Comparison of ENCODE assay signal across 24 cellular contexts in genomic region chr3:58326267-58326932, GRCh38. TPM values are rescaled to one million over a fixed set of nuclear protein-coding genes. Genes with fewer than 3 reads are reported as not detected.
DNase-seq lines count a peak whose midpoint lies in the region; ATAC-seq, FAIRE-seq and TF ChIP-seq lines count a peak whose summit lies in the region.
"Had no signal": no experiment of that assay in that cellular context is flagged by ENCODE, and none has a peak within 500 bp of the region (broad histone marks: within the 10 kb centered on the region; RNA-seq: fewer than 3 reads in every experiment).

No MANE protein-coding gene starts in this region.

- no peak for FAIRE-seq in HepG2 (lab: Jason Lieb, UNC)
- FAIRE-seq: frontal cortex, H1 had no signal

- H3K9me3 ChIP-seq in HepG2 (ENCODE audit: low read length): no peaks in the 10 kb centered on the region
- H3K9me3 ChIP-seq in right lobe of liver: no peaks in the 10 kb centered on the region
- H3K9me3 ChIP-seq: mucosa of descending colon, neutrophil, Peyer's patch, SJSA1 had no signal

- H3K27me3 ChIP-seq in HepG2 (ENCODE audit: control insufficient read depth in 1 of 2, insufficient read depth in 2 of 2, low read length in 2 of 2) (no peaks in the 10 kb centered on the region), right lobe of liver (no peaks in the 10 kb centered on the region)
- H3K27me3 ChIP-seq: esophagus muscularis mucosa, neutrophil, Peyer's patch, SJSA1 had no signal

- no TSS peak for BruUV-seq in HepG2 (replicated peaks; lab: Mats Ljungman, UMichigan)

- no peaks in the 10 kb centered on the region for H3K9me3 Mint-ChIP-seq in activated CD8-positive, alpha-beta T cell treated with anti-CD3 and anti-CD28 coated beads for 36 hours
- H3K9me3 Mint-ChIP-seq in nephron progenitor cell: no peaks in the 10 kb centered on the region
- H3K9me3 Mint-ChIP-seq: activated naive CD4-positive, alpha-beta T cell treated with anti-CD3 and anti-CD28 coated beads, Interleukin-2, amount 50 U/mL, for 72 hours; effector memory CD8-positive, alpha-beta T cell had no signal

- H3K4me1 Mint-ChIP-seq in activated CD8-positive, alpha-beta T cell treated with anti-CD3 and anti-CD28 coated beads for 36 hours (ENCODE audit: low read depth): peaks cover 36% of the 10 kb centered on the region
- peaks cover 50% of the 10 kb centered on the region for H3K4me1 Mint-ChIP-seq in nephron progenitor cell

- TF ChIP-seq EP300 in HepG2 (IDR thresholded peaks at IDR 0.05; ENCODE audit: low read depth in 2 of 2, low read length in 2 of 2) (no peak), HepG2 (CRISPR knock-in tag; IDR thresholded peaks at IDR 0.05; ENCODE audit: borderline replicate concordance) (no peak)

- no peak overlapping the region for H3K4me3 Mint-ChIP-seq in activated CD8-positive, alpha-beta T cell treated with anti-CD3 and anti-CD28 coated beads for 36 hours
- H3K4me3 Mint-ChIP-seq in nephron progenitor cell: no peak overlapping the region
- H3K4me3 Mint-ChIP-seq: effector memory CD8-positive, alpha-beta T cell had no signal

- H3K27ac ChIP-seq in HepG2 (ENCODE audit: extremely low read length, insufficient read depth, low read length) (no peak overlapping the region), right lobe of liver (no peak overlapping the region)
- H3K27ac ChIP-seq: C4-2B, neutrophil, SJSA1, WERI-Rb-1 had no signal

- no peak overlapping the region for H2AFZ ChIP-seq in HepG2 (ENCODE audit: low read length)

- no peaks in the 10 kb centered on the region for H3K79me2 ChIP-seq in HepG2 (ENCODE audit: insufficient read depth, low read length)

- H3K36me3 Mint-ChIP-seq in activated CD8-positive, alpha-beta T cell treated with anti-CD3 and anti-CD28 coated beads for 36 hours (ENCODE audit: low read depth): peaks cover 3% of the 10 kb centered on the region
- H3K36me3 Mint-ChIP-seq in nephron progenitor cell (ENCODE audit: low read depth): no peaks in the 10 kb centered on the region
- H3K36me3 Mint-ChIP-seq: activated naive CD4-positive, alpha-beta T cell treated with anti-CD3 and anti-CD28 coated beads, Interleukin-2, amount 50 U/mL, for 72 hours had no signal

- H3K4me2 ChIP-seq in HepG2 (ENCODE audit: low read depth, low read length): peak overlapping the region; percentile 27; the same call in 1 of the 2 replicates

- TF ChIP-seq CTCF in HepG2 (CRISPR knock-in tag; IDR thresholded peaks at IDR 0.05): no peak
- TF ChIP-seq CTCF in right lobe of liver (IDR thresholded peaks at IDR 0.05): no peak
- TF ChIP-seq CTCF in activated CD8-positive, alpha-beta T cell treated with anti-CD3 and anti-CD28 coated beads for 36 hours (IDR thresholded peaks at IDR 0.05): no peak
- no peak for TF ChIP-seq CTCF in nephron progenitor cell (IDR thresholded peaks at IDR 0.05)

- POLR2A ChIA-PET in HepG2 (lab: Yijun Ruan, JAX): interaction anchor here (3.6 kb wide), 1 partner anchor 20 kb away, joined by 18 read pairs; the partner anchor contains the start of genes HTD2 and RPP14
- POLR2A ChIA-PET in activated CD8-positive, alpha-beta T cell treated with anti-CD3 and anti-CD28 coated beads for 36 hours (lab: Charles Lee): interaction anchor here (0.9 to 1.5 kb wide), 4 partner anchors 8 to 30 kb away, joined by 3 to 4 read pairs (median 3); partner anchors contain the start of genes HTD2 and RPP14

- H3K27ac Mint-ChIP-seq in activated CD8-positive, alpha-beta T cell treated with anti-CD3 and anti-CD28 coated beads for 36 hours: peak overlapping the region; percentile 66
- peak overlapping the region; percentile 11 for H3K27ac Mint-ChIP-seq in nephron progenitor cell

- H3K36me3 ChIP-seq in HepG2 (replicated peaks in 1 of 2; ENCODE audit: control insufficient read depth in 1 of 2, insufficient read depth in 2 of 2, low read length in 2 of 2) (no peaks in the 10 kb centered on the region), right lobe of liver (no peaks in the 10 kb centered on the region)
- H3K36me3 ChIP-seq: esophagus muscularis mucosa, neutrophil, Peyer's patch, WERI-Rb-1 had no signal

- intact Hi-C loops in HepG2 (cut with micrococcal nuclease; ENCODE audit: unreplicated experiment): no loop called here
- intact Hi-C loops in right lobe of liver (cut with DNase I): no loop called here
- intact Hi-C loops in activated CD8-positive, alpha-beta T cell treated with anti-CD3 and anti-CD28 coated beads for 36 hours (cut with micrococcal nuclease): no loop called here

- ATAC-seq in HepG2 (no peak; the same call in 1 of the 3 replicates), right lobe of liver (no peak)
- ATAC-seq in activated CD8-positive, alpha-beta T cell treated with anti-CD3 and anti-CD28 coated beads for 36 hours: no peak
- ATAC-seq: activated naive CD4-positive, alpha-beta T cell treated with anti-CD3 and anti-CD28 coated beads, Interleukin-2, amount 50 U/mL, for 72 hours; effector memory CD8-positive, alpha-beta T cell had no signal

- H3K4me3 ChIP-seq in HepG2 (replicated peaks in 1 of 3; ENCODE audit: insufficient read depth in 1 of 3, low read depth in 2 of 3, low read length in 3 of 3) (no peak overlapping the region), right lobe of liver (no peak overlapping the region)
- H3K4me3 ChIP-seq: esophagus muscularis mucosa, mucosa of descending colon, Peyer's patch, SJSA1 had no signal

- DNase-seq in HepG2 (ENCODE audit: low spot score) (no peak), right lobe of liver (no peak), nephron progenitor cell (no peak), hepatic stellate cell (ENCODE audit: low spot score) (no peak), NCI-H774 (lab: John Stamatoyannopoulos, UW) (no peak)
- DNase-seq in activated CD8-positive, alpha-beta T cell treated with anti-CD3 and anti-CD28 coated beads for 36 hours: no peak
- no peak for DNase-seq in stimulated activated CD4-positive, alpha-beta T cell treated with anti-CD3 and anti-CD28 coated beads, Interleukin-1b, Interleukin-23, amount 100 ng/mL, for 48 hours
- DNase-seq: activated T-cell treated with anti-CD3 and anti-CD28 coated beads, Interleukin-2, amount 50 U/mL, for 48 hours; effector memory CD8-positive, alpha-beta T cell; hypothalamus; mucosa of descending colon; NCI-H1105 treated with DMSO at 0.1 percent for 48 hours; NCI-H2029 treated with DMSO at 0.1 percent for 48 hours; NCI-H446; Peyer's patch; stimulated activated CD4-positive, alpha-beta T cell treated with anti-CD3 and anti-CD28 coated beads, Interleukin-4, amount 100 ng/mL, for 24 hours; WERI-Rb-1 had no signal

- TF ChIP-seq POLR2A in HepG2 (IDR thresholded peaks at IDR 0.05; ENCODE audit: insufficient read depth in 1 of 2, low read depth in 2 of 2, low read length in 2 of 2) (no peak), right lobe of liver (IDR thresholded peaks at IDR 0.05) (no peak)

- no peak for TF ChIP-seq RAD21 in HepG2 (CRISPR knock-in tag; IDR thresholded peaks at IDR 0.05)

- H4K20me1 ChIP-seq in HepG2 (ENCODE audit: insufficient read depth, low read length): no peaks in the 10 kb centered on the region

- 54% methylated on average over 10 of the region's 10 CpGs for WGBS in HepG2 (ENCODE audit: low lambda C conversion rate)
- WGBS in right lobe of liver (ENCODE audit: insufficient coverage, low coverage, low lambda C conversion rate, missing lambda C conversion rate): 94% methylated on average over 5 of the region's 10 CpGs

- in situ Hi-C loops in HepG2 (cut with HindIII; ENCODE audit: extremely low pct_ligation_motif_present, low pct_unique_long_range_greater_than_20kb): loop anchor here (10.0 kb wide), 1 partner anchor 208 kb away; the partner anchor contains the start of gene ACOX2

- peaks cover 66% of the 10 kb centered on the region for H3K4me1 ChIP-seq in HepG2 (ENCODE audit: insufficient read depth, low read length)
- peaks cover 0 to 16% (median 6%) of the 10 kb centered on the region in 4 donors for H3K4me1 ChIP-seq in right lobe of liver

- CTCF ChIA-PET in HepG2 (lab: Yijun Ruan, JAX; ENCODE audit: low intra/inter-chr PET ratio, low total read pairs): no interaction called here
- CTCF ChIA-PET in activated CD8-positive, alpha-beta T cell treated with anti-CD3 and anti-CD28 coated beads for 36 hours (lab: Charles Lee): interaction anchor here (1.2 to 4.4 kb wide), 4 partner anchors 9 to 110 kb away, joined by 3 to 35 read pairs (median 4); partner anchors contain the start of genes HTD2 and RPP14

- H3K9ac ChIP-seq in HepG2 (ENCODE audit: insufficient read depth, low read depth, low read length): no peak overlapping the region

- H3K27me3 Mint-ChIP-seq in activated CD8-positive, alpha-beta T cell treated with anti-CD3 and anti-CD28 coated beads for 36 hours: no peaks in the 10 kb centered on the region
- peaks cover 10% of the 10 kb centered on the region for H3K27me3 Mint-ChIP-seq in nephron progenitor cell (ENCODE audit: low read depth, poor library complexity)
- H3K27me3 Mint-ChIP-seq: effector memory CD8-positive, alpha-beta T cell had no signal

RNA-seq across cellular contexts. Expression of gene PXK, which starts 6.3 kb away (rescaled TPM):
- 5.8 and 6.4 TPM in 2 replicates for total RNA-seq in HepG2 (2016; rRNA removed; fragmentation: Illumina TruSeq; extraction: Trizol)
- 1.8 and 2.2 TPM in 2 replicates for total RNA-seq in HepG2 (2016; cell fraction: cytosol; rRNA removed; fragmentation: Illumina TruSeq; extraction: Trizol; ENCODE audit: low read depth)
- total RNA-seq in HepG2 (2016; cell fraction: insoluble cytoplasmic fraction; rRNA removed; fragmentation: Illumina TruSeq; extraction: Trizol): 6.2 and 6.4 TPM in 2 replicates
- total RNA-seq in HepG2 (2016; cell fraction: membrane; rRNA removed; fragmentation: Illumina TruSeq; extraction: Trizol): 2.6 and 2.9 TPM in 2 replicates
- total RNA-seq in HepG2 (2016; cell fraction: nucleus; rRNA removed; fragmentation: Illumina TruSeq; extraction: Trizol): 3.7 and 5.2 TPM in 2 replicates
- polyA plus RNA-seq in HepG2 (2011; rRNA removed): 15.2 and 18.6 TPM in 2 replicates
- polyA plus RNA-seq in HepG2 (2011; cell fraction: cytosol; rRNA removed): 11.0 and 12.7 TPM in 2 replicates
- 12.6 and 12.8 TPM in 2 replicates for polyA plus RNA-seq in HepG2 (2011; cell fraction: nucleus; rRNA removed)
- 16.4 and 17.0 TPM in 2 replicates for polyA plus RNA-seq in HepG2 (2012)
- polyA plus RNA-seq in HepG2 (2016; cell fraction: cytosol; fragmentation: Illumina TruSeq; extraction: Trizol; ENCODE audit: low read depth): 0.76 and 0.80 TPM in 2 replicates
- polyA plus RNA-seq in HepG2 (2016; cell fraction: insoluble cytoplasmic fraction; fragmentation: Illumina TruSeq; extraction: Trizol; ENCODE audit: low read depth): 6.2 and 8.2 TPM in 2 replicates
- 1.8 and 2.3 TPM in 2 replicates for polyA plus RNA-seq in HepG2 (2016; cell fraction: membrane; fragmentation: Illumina TruSeq; extraction: Trizol; ENCODE audit: low read depth)
- 6.6 and 7.1 TPM in 2 replicates for polyA plus RNA-seq in HepG2 (2016; cell fraction: nucleus; fragmentation: Illumina TruSeq; extraction: Trizol; ENCODE audit: insufficient read depth, low read depth)
- 5.6 and 21.2 TPM in 2 replicates for polyA minus RNA-seq in HepG2 (2011; rRNA and poly(A)+ RNA removed; ENCODE audit: low replicate concordance)
- 12.4 and 13.2 TPM in 2 replicates for polyA minus RNA-seq in HepG2 (2011; cell fraction: cytosol; rRNA and poly(A)+ RNA removed)
- polyA minus RNA-seq in HepG2 (2011; cell fraction: nucleus; rRNA and poly(A)+ RNA removed): 33.3 and 36.6 TPM in 2 replicates
- total RNA-seq in right lobe of liver: 10 to 100 TPM in 3 of 6 experiments, 1 to 10 TPM in 3; 6.6 to 19.4 (median 9.6) TPM
- 10 to 100 TPM; 22.2 to 23.6 TPM for total RNA-seq in activated CD8-positive, alpha-beta T cell treated with anti-CD3 and anti-CD28 coated beads for 36 hours

RNA-seq across cellular contexts. Expression of gene HTD2, which starts 20.1 kb away (rescaled TPM):
- 13.7 and 20.1 TPM in 2 replicates for total RNA-seq in HepG2 (2016; rRNA removed; fragmentation: Illumina TruSeq; extraction: Trizol)
- 3.2 and 5.5 TPM in 2 replicates for total RNA-seq in HepG2 (2016; cell fraction: cytosol; rRNA removed; fragmentation: Illumina TruSeq; extraction: Trizol; ENCODE audit: low read depth)
- 12.8 and 20.3 TPM in 2 replicates for total RNA-seq in HepG2 (2016; cell fraction: insoluble cytoplasmic fraction; rRNA removed; fragmentation: Illumina TruSeq; extraction: Trizol)
- total RNA-seq in HepG2 (2016; cell fraction: membrane; rRNA removed; fragmentation: Illumina TruSeq; extraction: Trizol): 13.7 and 15.4 TPM in 2 replicates
- total RNA-seq in HepG2 (2016; cell fraction: nucleus; rRNA removed; fragmentation: Illumina TruSeq; extraction: Trizol): 7.4 and 8.0 TPM in 2 replicates
- 7.8 and 8.6 TPM in 2 replicates for polyA plus RNA-seq in HepG2 (2011; rRNA removed)
- polyA plus RNA-seq in HepG2 (2011; cell fraction: cytosol; rRNA removed): 5.0 and 8.2 TPM in 2 replicates
- 2.4 and 2.6 TPM in 2 replicates for polyA plus RNA-seq in HepG2 (2011; cell fraction: nucleus; rRNA removed)
- 5.6 and 7.7 TPM in 2 replicates for polyA plus RNA-seq in HepG2 (2012)
- polyA plus RNA-seq in HepG2 (2016; cell fraction: cytosol; fragmentation: Illumina TruSeq; extraction: Trizol; ENCODE audit: low read depth): 3.9 and 5.1 TPM in 2 replicates
- polyA plus RNA-seq in HepG2 (2016; cell fraction: insoluble cytoplasmic fraction; fragmentation: Illumina TruSeq; extraction: Trizol; ENCODE audit: low read depth): 14.3 and 17.9 TPM in 2 replicates
- polyA plus RNA-seq in HepG2 (2016; cell fraction: membrane; fragmentation: Illumina TruSeq; extraction: Trizol; ENCODE audit: low read depth): 8.0 and 9.8 TPM in 2 replicates
- polyA plus RNA-seq in HepG2 (2016; cell fraction: nucleus; fragmentation: Illumina TruSeq; extraction: Trizol; ENCODE audit: insufficient read depth, low read depth): 12.9 and 13.7 TPM in 2 replicates
- 3.9 and 9.8 TPM in 2 replicates for polyA minus RNA-seq in HepG2 (2011; rRNA and poly(A)+ RNA removed; ENCODE audit: low replicate concordance)
- 4.0 and 4.7 TPM in 2 replicates for polyA minus RNA-seq in HepG2 (2011; cell fraction: cytosol; rRNA and poly(A)+ RNA removed)
- 5.2 and 5.7 TPM in 2 replicates for polyA minus RNA-seq in HepG2 (2011; cell fraction: nucleus; rRNA and poly(A)+ RNA removed)
- 1 to 10 TPM; 6.1 to 9.9 (median 8.5) TPM for total RNA-seq in right lobe of liver
- total RNA-seq in activated CD8-positive, alpha-beta T cell treated with anti-CD3 and anti-CD28 coated beads for 36 hours: 1 to 10 TPM; 8.4 to 9.6 TPM

RNA-seq across cellular contexts. Expression of gene RPP14, which starts 20.4 kb away (rescaled TPM):
- 15.4 and 21.5 TPM in 2 replicates for total RNA-seq in HepG2 (2016; rRNA removed; fragmentation: Illumina TruSeq; extraction: Trizol)
- 3.9 and 5.5 TPM in 2 replicates for total RNA-seq in HepG2 (2016; cell fraction: cytosol; rRNA removed; fragmentation: Illumina TruSeq; extraction: Trizol; ENCODE audit: low read depth)
- total RNA-seq in HepG2 (2016; cell fraction: insoluble cytoplasmic fraction; rRNA removed; fragmentation: Illumina TruSeq; extraction: Trizol): 19.2 and 23.3 TPM in 2 replicates
- 14.8 and 15.2 TPM in 2 replicates for total RNA-seq in HepG2 (2016; cell fraction: membrane; rRNA removed; fragmentation: Illumina TruSeq; extraction: Trizol)
- 13.3 and 14.6 TPM in 2 replicates for total RNA-seq in HepG2 (2016; cell fraction: nucleus; rRNA removed; fragmentation: Illumina TruSeq; extraction: Trizol)
- polyA plus RNA-seq in HepG2 (2011; rRNA removed): 10.5 and 16.2 TPM in 2 replicates
- 8.2 and 12.1 TPM in 2 replicates for polyA plus RNA-seq in HepG2 (2011; cell fraction: cytosol; rRNA removed)
- 4.6 and 7.8 TPM in 2 replicates for polyA plus RNA-seq in HepG2 (2011; cell fraction: nucleus; rRNA removed)
- 7.4 and 10.0 TPM in 2 replicates for polyA plus RNA-seq in HepG2 (2012)
- 3.0 and 5.0 TPM in 2 replicates for polyA plus RNA-seq in HepG2 (2016; cell fraction: cytosol; fragmentation: Illumina TruSeq; extraction: Trizol; ENCODE audit: low read depth)
- 19.5 and 20.3 TPM in 2 replicates for polyA plus RNA-seq in HepG2 (2016; cell fraction: insoluble cytoplasmic fraction; fragmentation: Illumina TruSeq; extraction: Trizol; ENCODE audit: low read depth)
- polyA plus RNA-seq in HepG2 (2016; cell fraction: membrane; fragmentation: Illumina TruSeq; extraction: Trizol; ENCODE audit: low read depth): 9.1 and 11.4 TPM in 2 replicates
- polyA plus RNA-seq in HepG2 (2016; cell fraction: nucleus; fragmentation: Illumina TruSeq; extraction: Trizol; ENCODE audit: insufficient read depth, low read depth): 20.1 and 20.2 TPM in 2 replicates
- polyA minus RNA-seq in HepG2 (2011; rRNA and poly(A)+ RNA removed; ENCODE audit: low replicate concordance): 11.7 and 17.4 TPM in 2 replicates
- 4.1 and 6.0 TPM in 2 replicates for polyA minus RNA-seq in HepG2 (2011; cell fraction: cytosol; rRNA and poly(A)+ RNA removed)
- 17.5 and 18.9 TPM in 2 replicates for polyA minus RNA-seq in HepG2 (2011; cell fraction: nucleus; rRNA and poly(A)+ RNA removed)
- total RNA-seq in right lobe of liver: 10 to 100 TPM in 4 of 6 experiments, 1 to 10 TPM in 2; 7.9 to 12.6 (median 10.6) TPM
- 10 to 100 TPM; 16.1 to 18.0 TPM for total RNA-seq in activated CD8-positive, alpha-beta T cell treated with anti-CD3 and anti-CD28 coated beads for 36 hours
